8 cellular contexts compared by ENCODE assay signal in the genomic region with DNA sequence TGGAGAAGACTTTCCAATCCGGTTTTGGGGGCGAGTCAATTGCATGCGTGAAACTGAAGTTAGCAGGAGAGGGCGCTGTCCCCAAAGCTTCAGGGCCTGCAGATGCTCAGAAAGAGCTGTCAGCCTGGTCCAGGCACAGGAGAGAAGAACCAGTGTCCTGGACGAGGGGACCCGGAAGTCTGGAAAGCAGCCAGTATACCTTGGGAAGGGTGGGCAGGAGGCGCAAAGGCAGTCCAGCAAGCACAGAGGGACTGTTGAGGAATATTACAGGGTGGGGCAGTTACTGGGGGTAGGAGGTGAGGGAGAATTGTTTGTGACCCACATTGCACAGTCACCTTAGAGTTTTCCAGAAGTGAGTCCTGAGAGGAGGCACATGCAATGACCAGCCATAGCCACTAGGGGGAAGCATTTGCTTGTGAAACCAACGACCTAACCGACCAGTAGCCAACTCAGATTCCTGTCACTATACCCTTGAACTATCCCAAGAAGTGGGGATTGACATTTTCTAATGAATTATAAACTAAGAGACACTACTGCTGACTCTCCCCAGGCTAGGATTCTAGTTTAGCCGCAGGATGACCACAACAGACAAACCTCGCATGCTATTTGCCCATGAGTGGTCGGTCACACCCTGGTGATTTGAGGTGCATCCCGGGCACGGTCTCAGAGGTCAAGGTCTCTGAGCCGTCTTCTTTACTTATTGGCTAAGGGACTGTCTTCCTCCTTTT.
DNase-seq lines count a peak whose midpoint lies in the region; ATAC-seq, FAIRE-seq and TF ChIP-seq lines count a peak whose summit lies in the region.

No MANE protein-coding gene starts in this region.

- CTCF ChIA-PET in GM12878 (lab: Yijun Ruan, JAX) = interaction anchor here (0.6 to 2.1 kb wide), 17 partner anchors 8 to 1076 kb away, joined by 3 to 16 read pairs (median 4); no protein-coding TSS in a partner anchor

- ATAC-seq in HG02763 (IDR thresholded peaks at IDR 0.05; ENCODE audit: unreplicated experiment) (peak; percentile 81), GM12878 (peak; percentile 97)

- intact Hi-C loops in GM12878 (cut with micrococcal nuclease; ENCODE audit: unreplicated experiment) (loop anchor here (5.0 kb wide), 1 partner anchor 1475 kb away; no protein-coding TSS in a partner anchor), spleen (cut with DNase I; ENCODE audit: low total_unique reads) (no loop called here)

- TF ChIP-seq CTCF in GM12878 (IDR thresholded peaks at IDR 0.05 in 2 of 3, conservative IDR thresholded peaks at IDR 0.05 in 1 of 3; ENCODE audit: control insufficient read depth in 2 of 3, extremely low read depth in 1 of 3, insufficient read depth in 1 of 3, low read depth in 3 of 3, low read length in 3 of 3) = peak; percentile 84 to 94 (median 93)
- peak; percentile 50 to 93 (median 86) for TF ChIP-seq CTCF in spleen (IDR thresholded peaks at IDR 0.05 in 8 of 11, conservative IDR thresholded peaks at IDR 0.05 in 3 of 11)

- RAD21 ChIA-PET in GM12878 (lab: Charles Lee; ENCODE audit: unreplicated experiment) = no interaction called here

- H3K9me3 ChIP-seq in GM12878 (replicated peaks; ENCODE audit: control insufficient read depth, insufficient read depth, low read length) (no peaks in the 10 kb centered on the region), spleen (no peaks in the 10 kb centered on the region)

- no peak overlapping the region for H3K4me3 ChIP-seq in GM12878
- H3K4me3 ChIP-seq in spleen = no peak overlapping the region

- no peaks in the 10 kb centered on the region for H3K79me2 ChIP-seq in GM12878 (ENCODE audit: control insufficient read depth, insufficient read depth, low read length)

- WGBS in GM12878 (ENCODE audit: insufficient coverage, insufficient replicate concordance, low lambda C conversion rate, missing lambda C conversion rate) = 32% methylated on average over 15 of the region's 15 CpGs
- WGBS in spleen, 5 donors = 52 to 58% (median 56%) methylated on average over 15 of the region's 15 CpGs

- peak; percentile 96 for FAIRE-seq in GM12878 (lab: Jason Lieb, UNC)

- no peak overlapping the region for H2AFZ ChIP-seq in GM12878 (ENCODE audit: control insufficient read depth, low read depth, low read length)

- SMC1A ChIA-PET in GM12878 (lab: Charles Lee; ENCODE audit: uncharacterized antibody, unreplicated experiment) = interaction anchor here (0.8 to 1.9 kb wide), 2 partner anchors 12 to 14 kb away, joined by 3 to 4 read pairs; no protein-coding TSS in a partner anchor

- peaks cover 0 to 1% of the 10 kb centered on the region in 2 experiments; a peak in 1 of 4 replicates for H3K27me3 ChIP-seq in GM12878 (replicated peaks in 1 of 2; ENCODE audit: control insufficient read depth in 2 of 2, insufficient read depth in 2 of 2, low read length in 1 of 2)
- peaks cover 0 to under 1% (median 0%) of the 10 kb centered on the region in 7 donors for H3K27me3 ChIP-seq in spleen (replicated peaks in 1 of 7)

- TF ChIP-seq POLR2A in GM12878 (IDR thresholded peaks at IDR 0.05; ENCODE audit: low read depth, low read length) (no peak), spleen (IDR thresholded peaks at IDR 0.05) (no peak)

- in situ Hi-C loops in GM12878 (cut with MboI) = no loop called here

- H4K20me1 ChIP-seq in GM12878 (ENCODE audit: control insufficient read depth, insufficient read depth) = no peaks in the 10 kb centered on the region

- no peak overlapping the region for H3K4me2 ChIP-seq in GM12878 (ENCODE audit: control insufficient read depth, insufficient read depth)

- H3K4me1 ChIP-seq in GM12878 (ENCODE audit: control insufficient read depth, insufficient read depth, low read length) (no peaks in the 10 kb centered on the region), spleen (no peaks in the 10 kb centered on the region)

- H3K36me3 ChIP-seq in GM12878 (ENCODE audit: control insufficient read depth in 2 of 2, insufficient read depth in 2 of 2, low read length in 1 of 2) = no peaks in the 10 kb centered on the region
- no peaks in the 10 kb centered on the region for H3K36me3 ChIP-seq in spleen

- DNase-seq in NOMO-1 (lab: John Stamatoyannopoulos, UW; ENCODE audit: unreplicated experiment in 2 of 2) (peak; percentile 1 to 29), NOMO-1 treated with dmso at 0.1 percent for 144 hours (lab: John Stamatoyannopoulos, UW; ENCODE audit: unreplicated experiment) (no peak), NCI-H1105 treated with DMSO at 0.1 percent for 48 hours (lab: John Stamatoyannopoulos, UW) (peak; percentile 45), T-helper 2 cell (peak in 4 of 5 experiments; percentile 14 to 45 (median 24)), GM12878 (ENCODE audit: low read depth, low spot score) (peak; percentile 23), iPS DF 4.7 (ENCODE audit: extremely low read depth, low spot score) (peak; percentile 81), spleen (no peak)

- BruUV-seq in GM12878 (replicated peaks; lab: Mats Ljungman, UMichigan) = no TSS peak

- no peak for TF ChIP-seq EP300 in GM12878 (IDR thresholded peaks at IDR 0.05; ENCODE audit: borderline replicate concordance in 1 of 2, control insufficient read depth in 1 of 2, low read depth in 2 of 2, low read length in 2 of 2)

- no peak overlapping the region for H3K27ac ChIP-seq in GM12878 (ENCODE audit: control insufficient read depth, insufficient read depth)
- no peak overlapping the region for H3K27ac ChIP-seq in spleen

- POLR2A ChIA-PET in GM12878 (lab: Charles Lee) = no interaction called here

- H3K9ac ChIP-seq in GM12878 (ENCODE audit: control insufficient read depth, insufficient read depth, low read length) = no peak overlapping the region

- peak; percentile 54 for TF ChIP-seq RAD21 in GM12878 (IDR thresholded peaks at IDR 0.05; ENCODE audit: insufficient read depth, low read depth, low read length)

TF ChIP-seq in GM12878, 131 proteins besides CTCF, POLR2A, EP300 and RAD21:
- TF ChIP-seq KDM1A (IDR thresholded peaks at IDR 0.05; ENCODE audit: borderline replicate concordance) (no peak), EGR1 (IDR thresholded peaks at IDR 0.05; ENCODE audit: borderline replicate concordance in 1 of 2, low read depth in 2 of 2, low read length in 2 of 2) (no peak), SP1 (IDR thresholded peaks at IDR 0.05; ENCODE audit: low read depth, low read length) (no peak), POLR2AphosphoS5 (IDR thresholded peaks at IDR 0.05; ENCODE audit: low read length) (no peak), NR2F1 (conservative IDR thresholded peaks at IDR 0.05) (0 out of 2 replicates have a peak, but pooled peaks have one; percentile 27), RCOR1 (conservative IDR thresholded peaks at IDR 0.05; ENCODE audit: low read depth, low read length) (no peak), TCF12 (IDR thresholded peaks at IDR 0.05; ENCODE audit: low read depth, low read length) (no peak), SMC3 (IDR thresholded peaks at IDR 0.05; ENCODE audit: borderline replicate concordance, low read length) (peak; percentile 31; the same call in 1 of the 2 replicates), BHLHE40 (IDR thresholded peaks at IDR 0.05; ENCODE audit: borderline replicate concordance in 1 of 2, low read depth in 2 of 2, low read length in 1 of 2) (no peak), MYC (IDR thresholded peaks at IDR 0.05; ENCODE audit: insufficient read depth, insufficient read length, insufficient replicate concordance, low read length, severe bottlenecking) (no peak), FOXM1 (IDR thresholded peaks at IDR 0.05; ENCODE audit: low read depth, low read length) (no peak), HCFC1 (IDR thresholded peaks at IDR 0.05; ENCODE audit: low read length) (no peak), HDAC2 (IDR thresholded peaks at IDR 0.05) (no peak), NFYA (IDR thresholded peaks at IDR 0.05; ENCODE audit: borderline replicate concordance, low read depth, low read length) (no peak), BCL11A (IDR thresholded peaks at IDR 0.05; ENCODE audit: low read depth, low read length) (no peak), CBX5 (IDR thresholded peaks at IDR 0.05; ENCODE audit: low read depth) (no peak), SIN3A (IDR thresholded peaks at IDR 0.05; ENCODE audit: low read depth, low read length) (no peak), RUNX3 (IDR thresholded peaks at IDR 0.05; ENCODE audit: low read length) (peak; percentile 38), CREB1 (IDR thresholded peaks at IDR 0.05; ENCODE audit: low read depth) (no peak), BMI1 (IDR thresholded peaks at IDR 0.05; ENCODE audit: borderline replicate concordance) (no peak), RBBP5 (conservative IDR thresholded peaks at IDR 0.05) (no peak), IRF4 (IDR thresholded peaks at IDR 0.05; ENCODE audit: low read depth, low read length) (0 out of 2 replicates have a peak, but pooled peaks have one; percentile 60), GABPA (IDR thresholded peaks at IDR 0.05; ENCODE audit: low read depth) (no peak), NFXL1 (IDR thresholded peaks at IDR 0.05; ENCODE audit: borderline replicate concordance) (no peak), PAX5 (IDR thresholded peaks at IDR 0.05; ENCODE audit: borderline replicate concordance, low read depth, low read length) (peak; percentile 85; the same call in 1 of the 2 replicates)

Comparison
In these comparisons a context has a peak if more than half of its experiments do, and no peak if none do; other contexts are left out.
1. DNase-seq: peak in NOMO-1 (2 of 2), NCI-H1105 treated with DMSO at 0.1 percent for 48 hours (single experiment), T-helper 2 cell (4 of 5), GM12878 (single experiment) and iPS DF 4.7 (single experiment); none in NOMO-1 treated with dmso at 0.1 percent for 144 hours (single experiment) and spleen (single experiment).